In genomic region chr11:125348704-125349635, GRCh38 we compare ENCODE assay signal across 7 cellular contexts.
A peak's percentile ranks its signal among the peaks of the same experiment; 100 is the strongest.
DNase-seq lines count a peak whose midpoint lies in the region; ATAC-seq, FAIRE-seq and TF ChIP-seq lines count a peak whose summit lies in the region.

No MANE protein-coding gene starts in this region.

- DNase-seq in GM10248 (ENCODE audit: extremely low spot score): peak; percentile 74
- DNase-seq in T follicular helper cell (ENCODE audit: low read depth): peak; percentile 6
- DNase-seq in body of pancreas: peak; percentile 36 to 62 (median 53)
- DNase-seq in kidney: no peak
- DNase-seq in stimulated activated CD4-positive, alpha-beta T cell treated with anti-CD3 and anti-CD28 coated beads, Interleukin-4, amount 100 ng/mL, for 1 hour: peak; percentile 50

- CTCF ChIA-PET in GM10248 (lab: Yijun Ruan, JAX): interaction anchor here (1.4 to 5.6 kb wide), 6 partner anchors 8 to 388 kb away, joined by 4 to 33 read pairs (median 6); no protein-coding TSS in a partner anchor

- no peak overlapping the region for H3K9ac ChIP-seq in kidney (ENCODE audit: low read length in 2 of 2)

- no peak for TF ChIP-seq POLR2A in body of pancreas (IDR thresholded peaks at IDR 0.05)

- H3K27ac ChIP-seq in body of pancreas (no peak overlapping the region), kidney (ENCODE audit: low read depth in 2 of 2, low read length in 2 of 2) (no peak overlapping the region)

- intact Hi-C loops in body of pancreas (cut with DNase I): loop anchor here (5.0 kb wide), 1 partner anchor 187 kb away; the partner anchor contains the start of gene PKNOX2
- intact Hi-C loops in kidney (cut with DNase I): loop anchor here (5.0 kb wide), 1 partner anchor 187 kb away; the partner anchor contains the start of gene PKNOX2

- H3K4me3 ChIP-seq in body of pancreas (no peak overlapping the region), kidney (ENCODE audit: low read length in 2 of 2) (no peak overlapping the region)

- POLR2A ChIA-PET in GM10248 (lab: Yijun Ruan, JAX): no interaction called here

- no peaks in the 10 kb centered on the region for H3K27me3 ChIP-seq in body of pancreas

- no peak for FAIRE-seq in kidney (lab: Jason Lieb, UNC)

- ATAC-seq in HG03342 (IDR thresholded peaks at IDR 0.05; ENCODE audit: unreplicated experiment): peak; percentile 65
- peak; percentile 58 for ATAC-seq in body of pancreas
- no peak for ATAC-seq in GM21723 (IDR thresholded peaks at IDR 0.05; ENCODE audit: unreplicated experiment)

- WGBS in body of pancreas, 2 donors: 58 to 59% methylated on average over 20 of the region's 20 CpGs

- peak; percentile 88 for TF ChIP-seq CTCF in GM10248 (IDR thresholded peaks at IDR 0.05; ENCODE audit: control extremely low read depth, extremely low read depth, low read depth, missing control alignments)
- TF ChIP-seq CTCF in body of pancreas (IDR thresholded peaks at IDR 0.05): peak; percentile 69 to 90 (median 77)
- peak; percentile 71 for TF ChIP-seq CTCF in kidney (IDR thresholded peaks at IDR 0.05; ENCODE audit: borderline replicate concordance, extremely low read depth, insufficient read depth)

- no peaks in the 10 kb centered on the region for H3K36me3 ChIP-seq in body of pancreas (replicated peaks in 1 of 2; ENCODE audit: insufficient read depth in 1 of 2, low read depth in 2 of 2)
- no peaks in the 10 kb centered on the region for H3K36me3 ChIP-seq in kidney (ENCODE audit: control insufficient read depth in 1 of 2, insufficient read depth in 2 of 2, low read length in 2 of 2)

- H3K4me1 ChIP-seq in body of pancreas: peaks cover 10% of the 10 kb centered on the region
- peaks cover 2 to 8% of the 10 kb centered on the region in 2 donors for H3K4me1 ChIP-seq in kidney (ENCODE audit: control insufficient read depth in 1 of 2, insufficient read depth in 1 of 2, low read depth in 1 of 2, low read length in 2 of 2)

- no peaks in the 10 kb centered on the region for H3K9me3 ChIP-seq in body of pancreas
- H3K9me3 ChIP-seq in kidney (ENCODE audit: control insufficient read depth in 1 of 2, low read length in 2 of 2): no peaks in the 10 kb centered on the region
